Comparison of ENCODE assay signal across 1 cellular context in the genomic region with DNA sequence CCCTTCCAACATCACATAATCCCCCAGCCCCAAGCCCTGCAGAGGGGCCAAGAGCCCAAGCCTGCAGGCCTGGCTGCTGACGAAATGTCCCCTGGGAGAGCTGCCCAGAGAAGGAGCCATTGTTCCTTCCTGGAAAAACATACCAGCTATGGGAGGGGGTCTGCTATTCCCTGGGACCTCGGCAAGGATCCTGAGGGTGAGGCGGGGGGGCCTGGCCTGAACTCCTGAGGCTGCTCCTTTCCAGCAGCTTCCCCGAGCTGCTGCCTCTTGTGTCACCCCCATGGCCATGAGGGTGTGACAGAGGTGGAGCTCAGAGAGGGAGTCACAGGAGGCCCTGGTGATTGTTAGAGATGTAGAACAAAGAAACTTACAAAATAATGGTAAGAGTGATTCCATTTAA.
TF ChIP-seq lines count a peak whose summit lies in the region.

No MANE protein-coding gene starts in this region.

TF ChIP-seq in IMR-90, 13 proteins besides CTCF, POLR2A, EP300 and RAD21:
- no peak for TF ChIP-seq FOS (IDR thresholded peaks at IDR 0.05; ENCODE audit: low read depth, low read length)
TF ChIP-seq in IMR-90: peak in this region for 0.
